ENCODE assay signal across 1 cellular context in the genomic region with DNA sequence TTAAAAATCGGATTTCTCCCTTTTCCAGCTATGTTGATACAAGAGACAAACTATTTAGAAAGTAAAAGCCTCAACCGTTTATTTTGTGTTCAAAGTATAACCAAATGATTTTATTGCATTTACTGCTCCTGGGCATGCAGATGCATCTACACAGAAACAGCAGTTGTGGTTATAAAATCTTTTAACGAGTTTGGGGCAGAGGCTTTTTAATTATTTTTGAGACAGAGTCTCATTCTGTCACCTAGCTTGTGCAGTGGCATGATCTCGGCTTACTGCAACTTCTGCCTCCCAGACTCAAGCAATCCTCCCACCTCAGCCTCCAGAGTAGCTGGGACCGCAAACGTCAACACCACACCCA.
TF ChIP-seq lines count a peak whose summit lies in the region.

No MANE protein-coding gene starts in this region.

TF ChIP-seq in H1, 55 proteins besides CTCF, POLR2A, EP300 and RAD21:
- no peak for TF ChIP-seq CHD2 (IDR thresholded peaks at IDR 0.05; ENCODE audit: low read length)
- TF ChIP-seq, protein P1, sequence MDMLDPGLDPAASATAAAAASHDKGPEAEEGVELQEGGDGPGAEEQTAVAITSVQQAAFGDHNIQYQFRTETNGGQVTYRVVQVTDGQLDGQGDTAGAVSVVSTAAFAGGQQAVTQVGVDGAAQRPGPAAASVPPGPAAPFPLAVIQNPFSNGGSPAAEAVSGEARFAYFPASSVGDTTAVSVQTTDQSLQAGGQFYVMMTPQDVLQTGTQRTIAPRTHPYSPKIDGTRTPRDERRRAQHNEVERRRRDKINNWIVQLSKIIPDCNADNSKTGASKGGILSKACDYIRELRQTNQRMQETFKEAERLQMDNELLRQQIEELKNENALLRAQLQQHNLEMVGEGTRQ (IDR thresholded peaks at IDR 0.05; ENCODE audit: low read length) = no peak
- TF ChIP-seq ASH2L (IDR thresholded peaks at IDR 0.05; ENCODE audit: low read length) = no peak
- no peak for TF ChIP-seq SAP30 (IDR thresholded peaks at IDR 0.05; ENCODE audit: insufficient read depth, insufficient replicate concordance, low read length)
- no peak for TF ChIP-seq TAF1 (IDR thresholded peaks at IDR 0.05; ENCODE audit: low read depth, low read length)
- no peak for TF ChIP-seq EGR1 (IDR thresholded peaks at IDR 0.05; ENCODE audit: borderline replicate concordance, low read depth, low read length)
- no peak for TF ChIP-seq NRF1 (IDR thresholded peaks at IDR 0.05; ENCODE audit: low read depth, low read length)
- TF ChIP-seq TAF7 (optimal IDR thresholded peaks at IDR 0.05; ENCODE audit: borderline replicate concordance, low read depth, low read length) = no peak
- TF ChIP-seq, protein P2, sequence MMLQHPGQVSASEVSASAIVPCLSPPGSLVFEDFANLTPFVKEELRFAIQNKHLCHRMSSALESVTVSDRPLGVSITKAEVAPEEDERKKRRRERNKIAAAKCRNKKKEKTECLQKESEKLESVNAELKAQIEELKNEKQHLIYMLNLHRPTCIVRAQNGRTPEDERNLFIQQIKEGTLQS (IDR thresholded peaks at IDR 0.05; ENCODE audit: insufficient read depth, low read depth, low read length) = no peak
- no peak for TF ChIP-seq YY1 (IDR thresholded peaks at IDR 0.05; ENCODE audit: low read depth, low read length)
- TF ChIP-seq, protein P3, sequence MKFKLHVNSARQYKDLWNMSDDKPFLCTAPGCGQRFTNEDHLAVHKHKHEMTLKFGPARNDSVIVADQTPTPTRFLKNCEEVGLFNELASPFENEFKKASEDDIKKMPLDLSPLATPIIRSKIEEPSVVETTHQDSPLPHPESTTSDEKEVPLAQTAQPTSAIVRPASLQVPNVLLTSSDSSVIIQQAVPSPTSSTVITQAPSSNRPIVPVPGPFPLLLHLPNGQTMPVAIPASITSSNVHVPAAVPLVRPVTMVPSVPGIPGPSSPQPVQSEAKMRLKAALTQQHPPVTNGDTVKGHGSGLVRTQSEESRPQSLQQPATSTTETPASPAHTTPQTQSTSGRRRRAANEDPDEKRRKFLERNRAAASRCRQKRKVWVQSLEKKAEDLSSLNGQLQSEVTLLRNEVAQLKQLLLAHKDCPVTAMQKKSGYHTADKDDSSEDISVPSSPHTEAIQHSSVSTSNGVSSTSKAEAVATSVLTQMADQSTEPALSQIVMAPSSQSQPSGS (IDR thresholded peaks at IDR 0.05; ENCODE audit: low read length) = no peak
- TF ChIP-seq SRF (IDR thresholded peaks at IDR 0.05; ENCODE audit: low read depth, low read length) = no peak
- no peak for TF ChIP-seq SP1 (IDR thresholded peaks at IDR 0.05; ENCODE audit: low read depth, low read length)
- TF ChIP-seq JUND (IDR thresholded peaks at IDR 0.05; ENCODE audit: low read length) = no peak
- no peak for TF ChIP-seq EZH2 (IDR thresholded peaks at IDR 0.05; ENCODE audit: low read depth, low read length, severe bottlenecking)
- no peak for TF ChIP-seq HDAC2 (IDR thresholded peaks at IDR 0.05; ENCODE audit: borderline replicate concordance in 1 of 2, low read depth in 2 of 2, low read length in 2 of 2)
- no peak for TF ChIP-seq SP2 (IDR thresholded peaks at IDR 0.05; ENCODE audit: low read length)
- no peak for TF ChIP-seq CTBP2 (IDR thresholded peaks at IDR 0.05; ENCODE audit: borderline replicate concordance, insufficient read depth, insufficient read length, low read length)
- no peak for TF ChIP-seq KDM4A (IDR thresholded peaks at IDR 0.05; ENCODE audit: low read depth, low read length, severe bottlenecking)
- no peak for TF ChIP-seq POU5F1 (IDR thresholded peaks at IDR 0.05; ENCODE audit: low read depth, low read length)
